22 cellular contexts compared by ENCODE assay signal in genomic region chr9:1007312-1007711, GRCh38. TPM values are rescaled to one million over a fixed set of nuclear protein-coding genes. Genes with fewer than 3 reads are reported as not detected.
DNase-seq lines count a peak whose midpoint lies in the region; ATAC-seq and TF ChIP-seq lines count a peak whose summit lies in the region.
"Had no signal": no experiment of that assay in that cellular context is flagged by ENCODE, and none has a peak within 500 bp of the region (broad histone marks: within the 10 kb centered on the region; RNA-seq: fewer than 3 reads in every experiment).

No MANE protein-coding gene starts in this region.

- POLR2A ChIA-PET in IMR-90 (lab: Charles Lee; ENCODE audit: unreplicated experiment) = no interaction called here
- POLR2A ChIA-PET in activated CD4-positive, alpha-beta memory T cell treated with anti-CD3 and anti-CD28 coated beads for 36 hours (lab: Charles Lee) = no interaction called here

- H3K36me3 ChIP-seq in IMR-90 (ENCODE audit: control insufficient read depth, insufficient read depth, low read length) (no peaks in the 10 kb centered on the region), adipocyte (ENCODE audit: control insufficient read depth, insufficient read depth, low read length, severe bottlenecking) (no peaks in the 10 kb centered on the region), mucosa of descending colon (ENCODE audit: low read depth) (no peaks in the 10 kb centered on the region)
- H3K36me3 ChIP-seq: HAP-1 had no signal

- no peak overlapping the region for H4K91ac ChIP-seq in IMR-90 (ENCODE audit: insufficient read depth, low read depth, low read length)

- no peak overlapping the region for H2BK20ac ChIP-seq in IMR-90 (ENCODE audit: low read depth, low read length)

- no peak for TF ChIP-seq RAD21 in IMR-90 (IDR thresholded peaks at IDR 0.05; ENCODE audit: low read length)

- H3K79me1 ChIP-seq in IMR-90 (ENCODE audit: low read depth in 1 of 2, low read length in 2 of 2) = no peaks in the 10 kb centered on the region

- H3K4ac ChIP-seq in IMR-90 (ENCODE audit: low read depth, low read length) = no peak overlapping the region

- no CpG with 5 or more reads among the region's 3 CpGs for WGBS in IMR-90 (ENCODE audit: extremely low coverage in 2 of 2, insufficient read length in 1 of 2), 2 experiments

- DNase-seq in IMR-90 (no peak), MV-4-11 (lab: John Stamatoyannopoulos, UW) (peak; percentile 9), adipocyte (ENCODE audit: low read depth) (peak; percentile 17), myocyte (ENCODE audit: low read depth) (peak; percentile 78), mucosa of descending colon (no peak)
- DNase-seq in activated CD4-positive, alpha-beta memory T cell treated with anti-CD3 and anti-CD28 coated beads for 36 hours = no peak
- DNase-seq: DMS53; GDM1; GM23248; NCI-H1105 treated with DMSO at 0.1 percent for 48 hours; NCI-H2029 treated with DMSO at 0.1 percent for 48 hours; NCI-H226; NCI-H510A treated with DMSO at 0.1 percent for 48 hours; NCI-H748 treated with DMSO at 0.1 percent for 48 hours; NK-92 treated with Interleukin-12 subunit alpha and Interleukin-12 subunit beta, amount 100 ng/mL, for 24 hours; OCI-M1 had no signal

- H3K27me3 Mint-ChIP-seq in activated CD4-positive, alpha-beta memory T cell treated with anti-CD3 and anti-CD28 coated beads for 36 hours = peaks cover 15% of the 10 kb centered on the region

- H4K8ac ChIP-seq in IMR-90 (ENCODE audit: low read depth in 2 of 2, low read length in 2 of 2) = no peak overlapping the region

- H3K36me3 Mint-ChIP-seq in activated CD4-positive, alpha-beta memory T cell treated with anti-CD3 and anti-CD28 coated beads for 36 hours = no peaks in the 10 kb centered on the region
- H3K36me3 Mint-ChIP-seq: CD14-positive monocyte had no signal

- H3K9me1 ChIP-seq in IMR-90 (ENCODE audit: insufficient read depth, low read length) = no peaks in the 10 kb centered on the region

- no peak overlapping the region for H3K4me2 ChIP-seq in IMR-90 (ENCODE audit: low read depth, low read length)

- H3K9me3 Mint-ChIP-seq in activated CD4-positive, alpha-beta memory T cell treated with anti-CD3 and anti-CD28 coated beads for 36 hours = no peaks in the 10 kb centered on the region
- H3K9me3 Mint-ChIP-seq: CD14-positive monocyte had no signal

- no peak overlapping the region for H2BK5ac ChIP-seq in IMR-90 (ENCODE audit: low read depth, low read length, poor library complexity, severe bottlenecking)

- no peak overlapping the region for H2AK5ac ChIP-seq in IMR-90 (ENCODE audit: low read depth, low read length)

- H3K9me3 ChIP-seq in IMR-90 (ENCODE audit: control insufficient read depth, insufficient read depth, low read length) = no peaks in the 10 kb centered on the region
- H3K9me3 ChIP-seq in adipocyte (ENCODE audit: control insufficient read depth, low read length) = no peaks in the 10 kb centered on the region
- no peaks in the 10 kb centered on the region for H3K9me3 ChIP-seq in mucosa of descending colon
- H3K9me3 ChIP-seq: HAP-1 had no signal

- H2AK9ac ChIP-seq in IMR-90 (replicated peaks; ENCODE audit: low read depth, low read length, poor library complexity) = no peak overlapping the region

- H3K4me3 ChIP-seq in IMR-90 (ENCODE audit: insufficient read depth, low read depth, low read length) (no peak overlapping the region), adipocyte (ENCODE audit: low read length) (no peak overlapping the region), mucosa of descending colon (no peak overlapping the region)
- H3K4me3 ChIP-seq: GM23248, HAP-1 had no signal

- TF ChIP-seq POLR2A in IMR-90 (IDR thresholded peaks at IDR 0.05; ENCODE audit: low read depth, low read length) = no peak

- H3K56ac ChIP-seq in IMR-90 (ENCODE audit: extremely low read depth, insufficient read depth, low read length) = no peak overlapping the region

- no peak for ATAC-seq in IMR-90 (ENCODE audit: low read depth)
- ATAC-seq in mucosa of descending colon = no peak
- no peak for ATAC-seq in GM19463 (IDR thresholded peaks at IDR 0.05; ENCODE audit: unreplicated experiment)
- ATAC-seq in GM21360 (IDR thresholded peaks at IDR 0.05; ENCODE audit: unreplicated experiment) = no peak

- no peak overlapping the region for H3K27ac Mint-ChIP-seq in activated CD4-positive, alpha-beta memory T cell treated with anti-CD3 and anti-CD28 coated beads for 36 hours

- dilution Hi-C loops in IMR-90 (cut with HindIII; ENCODE audit: low sequenced_read_pairs, unreplicated experiment) = no loop called here

- H3K14ac ChIP-seq in IMR-90 (replicated peaks; ENCODE audit: low read depth, low read length) = no peak overlapping the region

- no peak overlapping the region for H3K4me3 Mint-ChIP-seq in activated CD4-positive, alpha-beta memory T cell treated with anti-CD3 and anti-CD28 coated beads for 36 hours
- H3K4me3 Mint-ChIP-seq: CD14-positive monocyte had no signal

- H2BK120ac ChIP-seq in IMR-90 (ENCODE audit: low read depth, low read length) = no peak overlapping the region

- H3K27me3 ChIP-seq in IMR-90 (ENCODE audit: control insufficient read depth, insufficient read depth, low read length) (no peaks in the 10 kb centered on the region), adipocyte (replicated peaks; ENCODE audit: control insufficient read depth, insufficient read depth, low read length) (no peaks in the 10 kb centered on the region)

- H3K4me1 ChIP-seq in IMR-90 (ENCODE audit: control insufficient read depth, insufficient read depth, low read length) (no peaks in the 10 kb centered on the region), adipocyte (ENCODE audit: control insufficient read depth, insufficient read depth, low read length) (peaks cover 35% of the 10 kb centered on the region), mucosa of descending colon (ENCODE audit: low read depth) (no peaks in the 10 kb centered on the region)
- H3K4me1 ChIP-seq: HAP-1 had no signal

- H3K27ac ChIP-seq in IMR-90 (ENCODE audit: insufficient read depth, low read length) = no peak overlapping the region
- H3K27ac ChIP-seq: GM23248 had no signal

- H4K5ac ChIP-seq in IMR-90 (ENCODE audit: low read depth, low read length) = no peak overlapping the region

- TF ChIP-seq CTCF in IMR-90 (conservative IDR thresholded peaks at IDR 0.05; ENCODE audit: low read depth, low read length) (no peak), mucosa of descending colon (IDR thresholded peaks at IDR 0.05) (no peak)

- H3K9ac ChIP-seq in IMR-90 (ENCODE audit: low read depth, low read length) = no peak overlapping the region
- H3K9ac ChIP-seq in adipocyte (ENCODE audit: low read length) = peak overlapping the region; percentile 20
- H3K9ac ChIP-seq: GM23248 had no signal

- intact Hi-C loops in IMR-90 (cut with micrococcal nuclease) (loop anchor here (5.0 kb wide), 2 partner anchors 200 to 660 kb away; no protein-coding TSS in a partner anchor), mucosa of descending colon (cut with DNase I, micrococcal nuclease) (loop anchor here (5.0 kb wide), 1 partner anchor 115 kb away; no protein-coding TSS in a partner anchor)
- intact Hi-C loops in activated CD4-positive, alpha-beta memory T cell treated with anti-CD3 and anti-CD28 coated beads for 36 hours (cut with micrococcal nuclease) = loop anchor here (5.0 kb wide), 1 partner anchor 395 kb away; no protein-coding TSS in a partner anchor

- no peak overlapping the region for H3K23ac ChIP-seq in IMR-90 (ENCODE audit: low read depth, low read length)

- no peak overlapping the region for H3K18ac ChIP-seq in IMR-90 (ENCODE audit: low read depth, low read length)

- no peak overlapping the region for H2AFZ ChIP-seq in IMR-90 (replicated peaks; ENCODE audit: low read length, poor library complexity)
- H2AFZ ChIP-seq: GM23248 had no signal

- no peaks in the 10 kb centered on the region for H4K20me1 ChIP-seq in IMR-90 (ENCODE audit: insufficient read depth, low read length)

- no peak overlapping the region for H2BK15ac ChIP-seq in IMR-90 (ENCODE audit: low read depth, low read length)

- no TSS peak for BruUV-seq in IMR-90 (replicated peaks; lab: Mats Ljungman, UMichigan)

- in situ Hi-C loops in IMR-90 (cut with MboI; ENCODE audit: low sequenced_read_pairs) = loop anchor here (5.0 to 10.0 kb wide), 4 partner anchors 115 to 620 kb away; no protein-coding TSS in a partner anchor

- H3K4me1 Mint-ChIP-seq in activated CD4-positive, alpha-beta memory T cell treated with anti-CD3 and anti-CD28 coated beads for 36 hours (ENCODE audit: low read depth) = peaks cover 3% of the 10 kb centered on the region

- CTCF ChIA-PET in IMR-90 (lab: Yijun Ruan, JAX) = interaction anchor here (0.6 kb wide), 1 partner anchor 28 kb away, joined by 3 read pairs; no protein-coding TSS in a partner anchor
- CTCF ChIA-PET in activated CD4-positive, alpha-beta memory T cell treated with anti-CD3 and anti-CD28 coated beads for 36 hours (lab: Charles Lee) = interaction anchor here (4.9 kb wide), 1 partner anchor 113 kb away, joined by 69 read pairs; no protein-coding TSS in a partner anchor

TF ChIP-seq in IMR-90, 13 proteins besides CTCF, POLR2A, EP300 and RAD21:
- TF ChIP-seq, protein P1, sequence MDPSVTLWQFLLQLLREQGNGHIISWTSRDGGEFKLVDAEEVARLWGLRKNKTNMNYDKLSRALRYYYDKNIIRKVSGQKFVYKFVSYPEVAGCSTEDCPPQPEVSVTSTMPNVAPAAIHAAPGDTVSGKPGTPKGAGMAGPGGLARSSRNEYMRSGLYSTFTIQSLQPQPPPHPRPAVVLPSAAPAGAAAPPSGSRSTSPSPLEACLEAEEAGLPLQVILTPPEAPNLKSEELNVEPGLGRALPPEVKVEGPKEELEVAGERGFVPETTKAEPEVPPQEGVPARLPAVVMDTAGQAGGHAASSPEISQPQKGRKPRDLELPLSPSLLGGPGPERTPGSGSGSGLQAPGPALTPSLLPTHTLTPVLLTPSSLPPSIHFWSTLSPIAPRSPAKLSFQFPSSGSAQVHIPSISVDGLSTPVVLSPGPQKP (IDR thresholded peaks at IDR 0.05; ENCODE audit: borderline replicate concordance, low read depth, low read length) = no peak
- TF ChIP-seq CEBPB (IDR thresholded peaks at IDR 0.05; ENCODE audit: low read depth, low read length) = 0 out of 2 replicates have a peak, but pooled peaks have one; percentile 8

RNA-seq across cellular contexts. Expression of gene DMRT3, which starts 30.9 kb away (rescaled TPM):
- not detected in 2 replicates for total RNA-seq in IMR-90 (2012; rRNA removed)
- polyA plus RNA-seq in IMR-90 (2012; rRNA removed) = not detected in 2 replicates
- polyA plus RNA-seq in IMR-90 (2012; cell fraction: cytosol; rRNA removed) = 0.01 TPM in 1 of 2 replicates, not detected in the other
- not detected in 2 replicates for polyA plus RNA-seq in IMR-90 (2012; cell fraction: nucleus; rRNA removed; ENCODE audit: low replicate concordance)
- not detected in 2 replicates for total RNA-seq in myocyte
- polyA plus RNA-seq in myocyte (2012) = not detected
- not detected for total RNA-seq in mucosa of descending colon
- total RNA-seq in activated CD4-positive, alpha-beta memory T cell treated with anti-CD3 and anti-CD28 coated beads for 36 hours = not detected
- total RNA-seq: GM23248, HT1080, M059J had no signal
- polyA plus RNA-seq: CD14-positive monocyte, GM23248 had no signal

RNA-seq across cellular contexts. Expression of gene DMRT2, which starts 42.8 kb away (rescaled TPM):
- total RNA-seq in IMR-90 (2012; rRNA removed) (not detected in 2 replicates), myocyte (not detected in 2 replicates), mucosa of descending colon (10 to 100 TPM in 1 of 3 donors, 1 to 10 TPM in 2; 1.5 to 10.2 (median 3.1) TPM)
- not detected in 2 replicates for polyA plus RNA-seq in IMR-90 (2012; rRNA removed)
- not detected in 2 replicates for polyA plus RNA-seq in IMR-90 (2012; cell fraction: cytosol; rRNA removed)
- polyA plus RNA-seq in IMR-90 (2012; cell fraction: nucleus; rRNA removed; ENCODE audit: low replicate concordance) = not detected in 2 replicates
- 0.05 TPM for polyA plus RNA-seq in myocyte (2012)
- under 1 TPM; 0.24 to 0.58 TPM for total RNA-seq in activated CD4-positive, alpha-beta memory T cell treated with anti-CD3 and anti-CD28 coated beads for 36 hours
- total RNA-seq: GM23248, HT1080, M059J had no signal
- polyA plus RNA-seq: CD14-positive monocyte had no signal

Comparison
In these comparisons a context has a peak if more than half of its experiments do, and no peak if none do; other contexts are left out.
1. DNase-seq: peak in MV-4-11 (single experiment), adipocyte (single experiment) and myocyte (single experiment); none in IMR-90 (single experiment), mucosa of descending colon (0 of 3) and activated CD4-positive, alpha-beta memory T cell treated with anti-CD3 and anti-CD28 coated beads for 36 hours (single experiment).